10 cellular contexts compared by ENCODE assay signal in genomic region chr1:206808615-206809014, GRCh38. TPM values are rescaled to one million over a fixed set of nuclear protein-coding genes. Genes with fewer than 3 reads are reported as not detected.
DNase-seq lines count a peak whose midpoint lies in the region; ATAC-seq, FAIRE-seq and TF ChIP-seq lines count a peak whose summit lies in the region.
"Had no signal": no experiment of that assay in that cellular context is flagged by ENCODE, and none has a peak within 500 bp of the region (broad histone marks: within the 10 kb centered on the region; RNA-seq: fewer than 3 reads in every experiment).

No MANE protein-coding gene starts in this region.

- H3K36me3 Mint-ChIP-seq in activated B cell treated with CpG ODN at 0.5 μM for 24 hours (ENCODE audit: low read depth) = no peaks in the 10 kb centered on the region

- peak; percentile 94 for ATAC-seq in activated B cell treated with CpG ODN at 0.5 μM for 24 hours (ENCODE audit: low read depth)
- peak; percentile 83 for ATAC-seq in stimulated activated naive CD8-positive, alpha-beta T cell treated with anti-CD3 and anti-CD28 coated beads, Interleukin-15, Interleukin-2, amounts not matched to agents 100 U/mL and 50 U/mL, for 24 hours
- ATAC-seq in HG03139 (IDR thresholded peaks at IDR 0.05; ENCODE audit: unreplicated experiment) = no peak

- no peak for FAIRE-seq in HTR-8/SVneo (lab: Jason Lieb, UNC)
- FAIRE-seq: endothelial cell of umbilical vein had no signal

- TF ChIP-seq CTCF in GM12864 (IDR thresholded peaks at IDR 0.05; ENCODE audit: low read depth, low read length, missing control alignments) (peak; percentile 64), activated B cell treated with CpG ODN at 0.5 μM for 24 hours (IDR thresholded peaks at IDR 0.05) (no peak)

- no peak overlapping the region for H3K4me3 ChIP-seq in GM12864 (ENCODE audit: low read depth, low read length)

- POLR2A ChIA-PET in activated B cell treated with CpG ODN at 0.5 μM for 24 hours (lab: Charles Lee) = interaction anchor here (0.7 to 2.3 kb wide), 5 partner anchors 18 to 173 kb away, joined by 3 to 18 read pairs (median 5); no protein-coding TSS in a partner anchor

- no peak overlapping the region for H3K27ac Mint-ChIP-seq in activated B cell treated with CpG ODN at 0.5 μM for 24 hours

- DNase-seq in A172 (ENCODE audit: low spot score) = peak; percentile 42
- DNase-seq in GM12864 (ENCODE audit: low read depth) = no peak
- DNase-seq in HTR-8/SVneo (ENCODE audit: insufficient read length, low spot score) = peak; percentile 31
- DNase-seq in activated B cell treated with CpG ODN at 0.5 μM for 24 hours = no peak
- peak; percentile 60 for DNase-seq in germinal center (ENCODE audit: low spot score)
- DNase-seq in stimulated activated naive CD8-positive, alpha-beta T cell treated with anti-CD3 and anti-CD28 coated beads, Interleukin-15, Interleukin-2, amounts not matched to agents 100 U/mL and 50 U/mL, for 24 hours = no peak
- DNase-seq in NCI-H1105 (lab: John Stamatoyannopoulos, UW) = no peak

- H3K4me1 Mint-ChIP-seq in activated B cell treated with CpG ODN at 0.5 μM for 24 hours = peaks cover 32% of the 10 kb centered on the region

- CTCF ChIA-PET in activated B cell treated with CpG ODN at 0.5 μM for 24 hours (lab: Charles Lee) = interaction anchor here (0.7 to 11.6 kb wide), 23 partner anchors 13 to 173 kb away, joined by 3 to 252 read pairs (median 6); no protein-coding TSS in a partner anchor

- H3K27me3 Mint-ChIP-seq in activated B cell treated with CpG ODN at 0.5 μM for 24 hours = no peaks in the 10 kb centered on the region

- intact Hi-C loops in activated B cell treated with CpG ODN at 0.5 μM for 24 hours (cut with micrococcal nuclease) = loop anchor here (1.0 to 5.0 kb wide), 10 partner anchors 18 to 174 kb away; partner anchors contain the start of genes IL10 and IL19

- no peak overlapping the region for H3K4me3 Mint-ChIP-seq in activated B cell treated with CpG ODN at 0.5 μM for 24 hours

- H3K9me3 Mint-ChIP-seq in activated B cell treated with CpG ODN at 0.5 μM for 24 hours = no peaks in the 10 kb centered on the region

RNA-seq across cellular contexts. Expression of gene IL10, which starts 36.3 kb away (rescaled TPM):
- total RNA-seq in A172 (2014; rRNA removed; shearing (Covaris generic)) = not detected in 2 replicates
- total RNA-seq in activated B cell treated with CpG ODN at 0.5 μM for 24 hours = 2.8 and 3.4 TPM in 2 replicates
- total RNA-seq: endothelial cell of umbilical vein had no signal

RNA-seq across cellular contexts. Expression of gene IL19, which starts 38.0 kb away (rescaled TPM):
- total RNA-seq in A172 (2014; rRNA removed; shearing (Covaris generic)) = not detected in 2 replicates
- not detected in 2 replicates for total RNA-seq in activated B cell treated with CpG ODN at 0.5 μM for 24 hours
- total RNA-seq: endothelial cell of umbilical vein, subcutaneous adipose tissue had no signal

RNA-seq across cellular contexts. Expression of gene IL20, which starts 56.8 kb away (rescaled TPM):
- total RNA-seq in A172 (2014; rRNA removed; shearing (Covaris generic)) = not detected in 2 replicates
- not detected in 2 replicates for total RNA-seq in activated B cell treated with CpG ODN at 0.5 μM for 24 hours
- total RNA-seq: endothelial cell of umbilical vein, subcutaneous adipose tissue had no signal

Comparison
In these comparisons a context has a peak if more than half of its experiments do, and no peak if none do; other contexts are left out.
1. DNase-seq: peak in A172 (single experiment), HTR-8/SVneo (single experiment) and germinal center (single experiment); none in GM12864 (single experiment), activated B cell treated with CpG ODN at 0.5 μM for 24 hours (single experiment), stimulated activated naive CD8-positive, alpha-beta T cell treated with anti-CD3 and anti-CD28 coated beads, Interleukin-15, Interleukin-2, amounts not matched to agents 100 U/mL and 50 U/mL, for 24 hours (single experiment) and NCI-H1105 (single experiment).